ENCODE assay signal across 40 cellular contexts in genomic region chr5:95668216-95668615, GRCh38. TPM values are rescaled to one million over a fixed set of nuclear protein-coding genes. Genes with fewer than 3 reads are reported as not detected.
DNase-seq lines count a peak whose midpoint lies in the region; ATAC-seq and TF ChIP-seq lines count a peak whose summit lies in the region.
"Had no signal": no experiment of that assay in that cellular context is flagged by ENCODE, and none has a peak within 500 bp of the region (broad histone marks: within the 10 kb centered on the region; RNA-seq: fewer than 3 reads in every experiment).

No MANE protein-coding gene starts in this region.

- H3K27me3 ChIP-seq in ACC112 (ENCODE audit: insufficient read depth, low read length) (no peaks in the 10 kb centered on the region), hepatocyte (no peaks in the 10 kb centered on the region), thyroid gland (no peaks in the 10 kb centered on the region)
- H3K27me3 ChIP-seq: colonic mucosa, gastroesophageal sphincter, testis had no signal

- TF ChIP-seq POLR2A in thyroid gland (IDR thresholded peaks at IDR 0.05), result no peak

- H3K36me3 ChIP-seq in ACC112 (ENCODE audit: insufficient read depth, low read length), result no peaks in the 10 kb centered on the region
- H3K36me3 ChIP-seq in SK-N-MC (ENCODE audit: insufficient read depth, low read length), result no peaks in the 10 kb centered on the region
- no peaks in the 10 kb centered on the region for H3K36me3 ChIP-seq in hepatocyte (replicated peaks; ENCODE audit: insufficient read depth, low read depth)
- no peaks in the 10 kb centered on the region for H3K36me3 ChIP-seq in thyroid gland
- H3K36me3 ChIP-seq: colonic mucosa, gastroesophageal sphincter, lower lobe of right lung had no signal

- peak overlapping the region; percentile 77 for H2AFZ ChIP-seq in ACC112 (ENCODE audit: low read length, unreplicated experiment)
- no peak overlapping the region for H2AFZ ChIP-seq in hepatocyte

- H3K4me3 ChIP-seq in ACC112 (ENCODE audit: low read depth, low read length), result peak overlapping the region; percentile 45; the same call in 1 of the 2 replicates
- peak overlapping the region; percentile 44; the same call in 1 of the 2 replicates for H3K4me3 ChIP-seq in SK-N-MC
- no peak overlapping the region for H3K4me3 ChIP-seq in choroid plexus epithelial cell (ENCODE audit: low read depth, low read length)
- no peak overlapping the region for H3K4me3 ChIP-seq in hepatocyte
- no peak overlapping the region for H3K4me3 ChIP-seq in thyroid gland (replicated peaks in 1 of 3)
- H3K4me3 ChIP-seq: colonic mucosa, gastroesophageal sphincter, lower lobe of right lung, mucosa of descending colon, testis had no signal

- H3K9me2 ChIP-seq in hepatocyte (replicated peaks; ENCODE audit: insufficient read depth), result no peaks in the 10 kb centered on the region

- no peak overlapping the region for H3K4me2 ChIP-seq in hepatocyte

- H3K79me2 ChIP-seq in ACC112 (ENCODE audit: control insufficient read depth, insufficient read depth, low read length, unreplicated experiment) (no peaks in the 10 kb centered on the region), hepatocyte (no peaks in the 10 kb centered on the region)

- DNase-seq in SK-N-MC (ENCODE audit: low read depth, low spot score) (peak; percentile 42), choroid plexus epithelial cell (ENCODE audit: low read depth) (peak; percentile 69), hepatocyte (ENCODE audit: low spot score) (no peak), GDM1 (lab: John Stamatoyannopoulos, UW) (no peak), thyroid gland (no peak), NCI-H446 (lab: John Stamatoyannopoulos, UW) (no peak)
- DNase-seq: activated CD4-positive, alpha-beta T cell treated with anti-CD3 and anti-CD28 coated beads for 36 hours; activated naive CD4-positive, alpha-beta T cell treated with anti-CD3 and anti-CD28 coated beads, Interleukin-2, amount 50 U/mL, for 16 hours; amygdala; Caco-2; colonic mucosa; DMS53; effector memory CD4-positive, alpha-beta T cell; erythroblast; GF-D8; hippocampal formation; lower lobe of right lung; mucosa of descending colon; NCI-H1105 treated with DMSO at 0.1 percent for 48 hours; NCI-H1930; NCI-H524 treated with DMSO at 0.1 percent for 48 hours; NK-92 treated with Interleukin-12 subunit alpha and Interleukin-12 subunit beta, amount 100 ng/mL, for 24 hours; small intestine; stimulated activated CD4-positive, alpha-beta T cell treated with anti-CD3 and anti-CD28 coated beads, Interleukin-1b, Interleukin-23, amount 100 ng/mL, for 48 hours; T1000; testis had no signal

- intact Hi-C loops in thyroid gland (cut with DNase I), result loop anchor here (10.0 kb wide), 1 partner anchor 67 kb away; the partner anchor contains the start of gene RHOBTB3

- TF ChIP-seq CTCF in choroid plexus epithelial cell (conservative IDR thresholded peaks at IDR 0.05; ENCODE audit: low read depth, low read length) (no peak), hepatocyte (IDR thresholded peaks at IDR 0.05; ENCODE audit: poor library complexity) (no peak), thyroid gland (IDR thresholded peaks at IDR 0.05) (no peak)

- peaks cover 42% of the 10 kb centered on the region for H3K4me1 ChIP-seq in ACC112 (ENCODE audit: control insufficient read depth, insufficient read depth, low read length, unreplicated experiment)
- H3K4me1 ChIP-seq in hepatocyte (ENCODE audit: insufficient read depth), result no peaks in the 10 kb centered on the region
- peaks cover 4 to 5% of the 10 kb centered on the region in 2 donors for H3K4me1 ChIP-seq in thyroid gland
- H3K4me1 ChIP-seq: colonic mucosa had no signal

- peak overlapping the region; percentile 20; the same call in 1 of the 2 replicates for H3K27ac ChIP-seq in ACC112 (ENCODE audit: low read depth, low read length)
- H3K27ac ChIP-seq in SK-N-MC, result peak overlapping the region; percentile 94
- H3K27ac ChIP-seq in hepatocyte, result peak overlapping the region; percentile 70
- H3K27ac ChIP-seq in thyroid gland, result no peak overlapping the region
- H3K27ac ChIP-seq: 22Rv1, C4-2B, colonic mucosa, lower lobe of right lung, VCaP had no signal

- H3K9me3 ChIP-seq in SK-N-MC (ENCODE audit: low read depth, low read length), result no peaks in the 10 kb centered on the region
- H3K9me3 ChIP-seq in hepatocyte (ENCODE audit: low read depth), result no peaks in the 10 kb centered on the region
- no peaks in the 10 kb centered on the region for H3K9me3 ChIP-seq in thyroid gland
- H3K9me3 ChIP-seq: Caco-2, colonic mucosa, gastroesophageal sphincter, lower lobe of right lung, mucosa of descending colon, testis had no signal

- no peaks in the 10 kb centered on the region for H4K20me1 ChIP-seq in hepatocyte (ENCODE audit: insufficient read depth, poor library complexity, severe bottlenecking)

- no peak overlapping the region for H3K9ac ChIP-seq in SK-N-MC (ENCODE audit: insufficient read length)

- ATAC-seq in GM21528 (IDR thresholded peaks at IDR 0.05; ENCODE audit: low FRiP score, unreplicated experiment), result no peak
- ATAC-seq: activated CD4-positive, alpha-beta T cell treated with anti-CD3 and anti-CD28 coated beads for 36 hours; activated T-helper 17 cell treated with anti-CD3 and anti-CD28 coated beads, Interleukin-2, amount 50 U/mL, for 72 hours; gastroesophageal sphincter; lower lobe of right lung; mucosa of descending colon; natural killer cell treated with Interleukin-12 subunit alpha and Interleukin-12 subunit beta and Interleukin-15 and Interleukin-18, amount 100 ng/mL, for 72 hours; Right ventricle myocardium inferior had no signal

RNA-seq across cellular contexts. Expression of gene SPATA9, which starts 14.6 kb away (rescaled TPM):
- 0.33 TPM in 1 of 2 replicates, not detected in the other for total RNA-seq in hepatocyte
- 0.17 and 1.2 TPM in 2 replicates for polyA plus RNA-seq in hepatocyte
- not detected for total RNA-seq in thyroid gland
- total RNA-seq: activated CD4-positive, alpha-beta T cell treated with anti-CD3 and anti-CD28 coated beads for 36 hours; activated T-helper 17 cell treated with anti-CD3 and anti-CD28 coated beads, Interleukin-2, amount 50 U/mL, for 72 hours; bronchial epithelial cell; H1; HT1080; lower lobe of right lung; MCF 10A; Right ventricle myocardium inferior had no signal
- polyA plus RNA-seq: H1 had no signal

RNA-seq across cellular contexts. Expression of gene RFESD, which starts 21.6 kb away (rescaled TPM):
- total RNA-seq in hepatocyte, result 1.6 and 3.6 TPM in 2 replicates
- 2.3 and 3.4 TPM in 2 replicates for polyA plus RNA-seq in hepatocyte
- total RNA-seq in thyroid gland, result 1 to 10 TPM in 3 of 4 donors, under 1 TPM in 1; 0.63 to 3.7 (median 2.5) TPM

RNA-seq across cellular contexts. Expression of gene GPR150, which starts 48.3 kb away (rescaled TPM):
- total RNA-seq in hepatocyte (0.36 TPM in 1 of 2 replicates, not detected in the other), thyroid gland (under 1 TPM in 1 of 4 donors, not detected in 3; 0.42 TPM)
- 1.0 and 1.3 TPM in 2 replicates for polyA plus RNA-seq in hepatocyte
- total RNA-seq: H1, HT1080, MCF 10A, renal cortical epithelial cell, Right ventricle myocardium inferior had no signal

Comparison
In these comparisons a context has a peak if more than half of its experiments do, and no peak if none do; other contexts are left out.
1. H3K27ac ChIP-seq: peak in ACC112 (single experiment), SK-N-MC (single experiment) and hepatocyte (single experiment); none in thyroid gland (0 of 3).
2. H3K4me3 ChIP-seq: peak in ACC112 (single experiment) and SK-N-MC (single experiment); none in choroid plexus epithelial cell (single experiment), hepatocyte (single experiment) and thyroid gland (0 of 3).
3. DNase-seq: peak in SK-N-MC (single experiment) and choroid plexus epithelial cell (single experiment); none in hepatocyte (single experiment), GDM1 (single experiment), thyroid gland (0 of 2) and NCI-H446 (0 of 2).